ENCODE assay signal across 15 cellular contexts in the genomic region with DNA sequence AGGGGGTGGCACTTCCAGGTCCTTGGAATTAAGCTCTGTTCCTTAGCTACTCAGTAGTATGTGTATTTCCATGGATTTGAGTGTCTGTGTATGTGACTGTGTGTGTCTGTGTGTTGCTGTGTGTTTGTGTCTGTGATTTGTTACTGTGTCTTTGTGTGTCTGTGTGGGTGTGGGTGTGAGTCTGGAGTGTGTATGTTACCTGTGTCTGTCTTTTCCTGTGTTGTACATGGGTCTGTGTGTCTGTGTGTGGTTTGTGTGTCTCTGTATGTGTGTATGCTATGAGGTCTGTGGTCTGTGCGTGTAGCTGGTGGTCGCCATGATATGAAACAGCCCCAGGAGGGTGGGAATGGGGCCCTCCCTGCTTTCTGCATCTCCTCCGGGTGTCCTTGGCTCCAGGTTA. TPM values are rescaled to one million over a fixed set of nuclear protein-coding genes. Genes with fewer than 3 reads are reported as not detected.
DNase-seq lines count a peak whose midpoint lies in the region; ATAC-seq, FAIRE-seq and TF ChIP-seq lines count a peak whose summit lies in the region.
"Not testable (repeated sequence)": the region's sequence is repeated elsewhere in the genome, so short reads cannot be mapped to it uniquely, and the experiment has no call there.
"Had no signal": no experiment of that assay in that cellular context is flagged by ENCODE, and none has a peak within 500 bp of the region (broad histone marks: within the 10 kb centered on the region; RNA-seq: fewer than 3 reads in every experiment).

No MANE protein-coding gene starts in this region.

- not testable (repeated sequence) for H3K4me3 ChIP-seq in CD4-positive, CD25-positive, alpha-beta regulatory T cell (ENCODE audit: low read depth, low read length); PC-3 (ENCODE audit: low read length); mammary epithelial cell (replicated peaks in 1 of 3; ENCODE audit: insufficient read depth in 1 of 3, low read depth in 2 of 3, low read length in 3 of 3); endothelial cell of umbilical vein (replicated peaks in 1 of 3; ENCODE audit: insufficient read depth in 1 of 3, low read depth in 1 of 3, low read length in 3 of 3); HepG2 (replicated peaks in 1 of 3; ENCODE audit: insufficient read depth in 1 of 3, low read depth in 2 of 3, low read length in 3 of 3)

- intact Hi-C loops in PC-3 (cut with micrococcal nuclease); mammary epithelial cell (cut with micrococcal nuclease); endothelial cell of umbilical vein (cut with micrococcal nuclease); HepG2 (cut with micrococcal nuclease; ENCODE audit: unreplicated experiment): not testable (repeated sequence)

- not testable (repeated sequence) for H3K9ac ChIP-seq in PC-3 (ENCODE audit: low read length); mammary epithelial cell (ENCODE audit: insufficient read depth, low read length); endothelial cell of umbilical vein (replicated peaks; ENCODE audit: extremely low read depth, insufficient read depth, low read length); HepG2 (ENCODE audit: insufficient read depth, low read depth, low read length)

- dilution Hi-C loops in mammary epithelial cell (cut with HindIII; ENCODE audit: low sequenced_read_pairs); endothelial cell of umbilical vein (cut with MboI; ENCODE audit: extremely low pct_ligation_motif_present, low sequenced_read_pairs): not testable (repeated sequence)

- H3K27me3 Mint-ChIP-seq in CD4-positive, CD25-positive, alpha-beta regulatory T cell; activated T-cell treated with anti-CD3 and anti-CD28 coated beads, Interleukin-2, amount 50 U/mL, for 24 hours; activated naive CD8-positive, alpha-beta T cell: not testable (repeated sequence)

- TF ChIP-seq RAD21 in HepG2 (CRISPR knock-in tag; IDR thresholded peaks at IDR 0.05): not testable (repeated sequence)

- ATAC-seq in CD4-positive, CD25-positive, alpha-beta regulatory T cell (ENCODE audit: low read depth in 2 of 2); PC-3; HepG2: not testable (repeated sequence)

- WGBS in mammary epithelial cell (ENCODE audit: low coverage, missing lambda C conversion rate): 100% methylated on average over 2 of the region's 3 CpGs
- WGBS in HepG2 (ENCODE audit: low lambda C conversion rate): 67% methylated on average over 1 of the region's 3 CpGs

- H3K4me3 Mint-ChIP-seq in CD4-positive, CD25-positive, alpha-beta regulatory T cell; activated T-cell treated with anti-CD3 and anti-CD28 coated beads, Interleukin-2, amount 50 U/mL, for 24 hours: not testable (repeated sequence)
- peak overlapping the region; percentile 32 for H3K4me3 Mint-ChIP-seq in activated naive CD8-positive, alpha-beta T cell

- BruUV-seq in PC-3 (replicated peaks; lab: Mats Ljungman, UMichigan) (TSS peak; percentile 13), mammary epithelial cell (replicated peaks; lab: Mats Ljungman, UMichigan) (TSS peak; percentile 13)
- not testable (repeated sequence) for BruUV-seq in endothelial cell of umbilical vein (replicated peaks; lab: Mats Ljungman, UMichigan); HepG2 (replicated peaks; lab: Mats Ljungman, UMichigan)

- not testable (repeated sequence) for H3K9me2 ChIP-seq in PC-3 (replicated peaks; ENCODE audit: low read length)

- H3K9me3 Mint-ChIP-seq in CD4-positive, CD25-positive, alpha-beta regulatory T cell; activated T-cell treated with anti-CD3 and anti-CD28 coated beads, Interleukin-2, amount 50 U/mL, for 24 hours; activated naive CD8-positive, alpha-beta T cell (ENCODE audit: low read depth): not testable (repeated sequence)

- H3F3A ChIP-seq in PC-3 (ENCODE audit: low read length, unreplicated experiment): not testable (repeated sequence)

- H3K36me3 Mint-ChIP-seq in CD4-positive, CD25-positive, alpha-beta regulatory T cell; activated T-cell treated with anti-CD3 and anti-CD28 coated beads, Interleukin-2, amount 50 U/mL, for 24 hours (ENCODE audit: low read depth); activated naive CD8-positive, alpha-beta T cell: not testable (repeated sequence)

- POLR2A ChIA-PET in PC-3 (lab: Charles Lee; ENCODE audit: unreplicated experiment); endothelial cell of umbilical vein (lab: Charles Lee); HepG2 (lab: Yijun Ruan, JAX): not testable (repeated sequence)

- not testable (repeated sequence) for H3K9me3 ChIP-seq in CD4-positive, CD25-positive, alpha-beta regulatory T cell (ENCODE audit: control insufficient read depth in 2 of 2, low read length in 2 of 2); PC-3 (ENCODE audit: low read length); mammary epithelial cell (replicated peaks; ENCODE audit: insufficient read depth, low read length); endothelial cell of umbilical vein (replicated peaks; ENCODE audit: control insufficient read depth, insufficient read depth, low read length); HepG2 (ENCODE audit: low read length)

- TF ChIP-seq CTCF in PC-3 (conservative IDR thresholded peaks at IDR 0.05; ENCODE audit: low read depth, low read length); mammary epithelial cell (conservative IDR thresholded peaks at IDR 0.05 in 1 of 2, IDR thresholded peaks at IDR 0.05 in 1 of 2; ENCODE audit: extremely low read depth in 1 of 2, insufficient read depth in 1 of 2, low read depth in 1 of 2, low read length in 2 of 2); endothelial cell of umbilical vein (IDR thresholded peaks at IDR 0.05; ENCODE audit: extremely low read depth in 1 of 2, insufficient read depth in 1 of 2, low read depth in 1 of 2, low read length in 2 of 2); HepG2 (CRISPR knock-in tag; IDR thresholded peaks at IDR 0.05): not testable (repeated sequence)

- not testable (repeated sequence) for H3K4me1 Mint-ChIP-seq in CD4-positive, CD25-positive, alpha-beta regulatory T cell; activated T-cell treated with anti-CD3 and anti-CD28 coated beads, Interleukin-2, amount 50 U/mL, for 24 hours (ENCODE audit: low read depth); activated naive CD8-positive, alpha-beta T cell (ENCODE audit: low read depth)

- H4K20me1 ChIP-seq in PC-3 (ENCODE audit: low read length); mammary epithelial cell (ENCODE audit: insufficient read depth, low read length); endothelial cell of umbilical vein (replicated peaks; ENCODE audit: control insufficient read depth, extremely low read depth, insufficient read depth, low read length); HepG2 (ENCODE audit: insufficient read depth, low read length): not testable (repeated sequence)

- not testable (repeated sequence) for TF ChIP-seq POLR2A in GM12892 (IDR thresholded peaks at IDR 0.05; ENCODE audit: low read depth, low read length); endothelial cell of umbilical vein (IDR thresholded peaks at IDR 0.05; ENCODE audit: low read depth, low read length); HepG2 (IDR thresholded peaks at IDR 0.05; ENCODE audit: insufficient read depth in 1 of 2, low read depth in 2 of 2, low read length in 2 of 2)

- H3K79me2 ChIP-seq in PC-3 (ENCODE audit: low read length); mammary epithelial cell (ENCODE audit: insufficient read depth, low read length); endothelial cell of umbilical vein (ENCODE audit: control insufficient read depth, insufficient read depth, low read length); HepG2 (ENCODE audit: insufficient read depth, low read length): not testable (repeated sequence)

- CTCF ChIA-PET in PC-3 (lab: Charles Lee); mammary epithelial cell (lab: Charles Lee; ENCODE audit: low non-redundant PET); endothelial cell of umbilical vein (lab: Charles Lee); HepG2 (lab: Yijun Ruan, JAX; ENCODE audit: low intra/inter-chr PET ratio, low total read pairs): not testable (repeated sequence)

- peak overlapping the region in 2 of 3 donors; percentile 52 to 66 for H3K27ac Mint-ChIP-seq in CD4-positive, CD25-positive, alpha-beta regulatory T cell
- peak overlapping the region; percentile 66 for H3K27ac Mint-ChIP-seq in activated T-cell treated with anti-CD3 and anti-CD28 coated beads, Interleukin-2, amount 50 U/mL, for 24 hours
- H3K27ac Mint-ChIP-seq in activated naive CD8-positive, alpha-beta T cell: peak overlapping the region; percentile 78

- not testable (repeated sequence) for TF ChIP-seq EP300 in HepG2 (IDR thresholded peaks at IDR 0.05; ENCODE audit: low read depth in 2 of 2, low read length in 2 of 2); HepG2 (CRISPR knock-in tag; IDR thresholded peaks at IDR 0.05; ENCODE audit: borderline replicate concordance)

- not testable (repeated sequence) for H3K27ac ChIP-seq in CD4-positive, CD25-positive, alpha-beta regulatory T cell (ENCODE audit: insufficient read depth, low read length, poor library complexity, severe bottlenecking); PC-3 (ENCODE audit: low read length); mammary epithelial cell (ENCODE audit: insufficient read depth, low read depth, low read length); endothelial cell of umbilical vein (ENCODE audit: insufficient read depth, low read depth, low read length); HepG2 (ENCODE audit: extremely low read length, insufficient read depth, low read length)

- FAIRE-seq in GM12892 (lab: Jason Lieb, UNC) (peak; percentile 64), endothelial cell of umbilical vein (lab: Jason Lieb, UNC) (peak; percentile 63), HepG2 (lab: Jason Lieb, UNC) (peak; percentile 37)

- not testable (repeated sequence) for H3K36me3 ChIP-seq in CD4-positive, CD25-positive, alpha-beta regulatory T cell (ENCODE audit: control insufficient read depth, insufficient read depth, low read length); PC-3 (ENCODE audit: low read depth, low read length); mammary epithelial cell (ENCODE audit: insufficient read depth, low read length); endothelial cell of umbilical vein (ENCODE audit: control insufficient read depth in 2 of 2, extremely low read depth in 1 of 2, insufficient read depth in 2 of 2, low read length in 2 of 2); HepG2 (replicated peaks in 1 of 2; ENCODE audit: control insufficient read depth in 1 of 2, insufficient read depth in 2 of 2, low read length in 2 of 2)

- H3K4me2 ChIP-seq in PC-3 (ENCODE audit: low read length); mammary epithelial cell (ENCODE audit: insufficient read depth, low read depth, low read length); endothelial cell of umbilical vein (ENCODE audit: insufficient read depth, low read length); HepG2 (ENCODE audit: low read depth, low read length): not testable (repeated sequence)

- H3K9me1 ChIP-seq in endothelial cell of umbilical vein (replicated peaks; ENCODE audit: control insufficient read depth, extremely low read depth, insufficient read depth, low read length): not testable (repeated sequence)

- in situ Hi-C loops in mammary epithelial cell (cut with MboI; ENCODE audit: low sequenced_read_pairs in 2 of 2); HepG2 (cut with HindIII; ENCODE audit: extremely low pct_ligation_motif_present, low pct_unique_long_range_greater_than_20kb): not testable (repeated sequence)

- not testable (repeated sequence) for H3K4me1 ChIP-seq in CD4-positive, CD25-positive, alpha-beta regulatory T cell (ENCODE audit: control insufficient read depth, insufficient read depth, low read length, poor library complexity, severe bottlenecking); PC-3 (ENCODE audit: insufficient read depth, low read length); mammary epithelial cell (ENCODE audit: insufficient read depth, low read length); endothelial cell of umbilical vein (ENCODE audit: control insufficient read depth, extremely low read depth, insufficient read depth, low read length); HepG2 (ENCODE audit: insufficient read depth, low read length)

- not testable (repeated sequence) for H3K27me3 ChIP-seq in CD4-positive, CD25-positive, alpha-beta regulatory T cell (ENCODE audit: control insufficient read depth, insufficient read depth, low read length); PC-3 (ENCODE audit: low read length); mammary epithelial cell (ENCODE audit: insufficient read depth, low read length); endothelial cell of umbilical vein (ENCODE audit: control insufficient read depth in 2 of 2, insufficient read depth in 2 of 2, low read length in 2 of 2); HepG2 (ENCODE audit: control insufficient read depth in 1 of 2, insufficient read depth in 2 of 2, low read length in 2 of 2)

- DNase-seq in CD4-positive, CD25-positive, alpha-beta regulatory T cell; GM12892 (ENCODE audit: insufficient read length); PC-3; activated T-cell treated with anti-CD3 and anti-CD28 coated beads, Interleukin-2, amount 50 U/mL, for 24 hours; mammary epithelial cell; endothelial cell of umbilical vein (ENCODE audit: low read depth, low spot score); HepG2 (ENCODE audit: low spot score): not testable (repeated sequence)

- not testable (repeated sequence) for H2AFZ ChIP-seq in PC-3 (ENCODE audit: low read length); mammary epithelial cell (ENCODE audit: low read depth, low read length); endothelial cell of umbilical vein (ENCODE audit: low read depth, low read length); HepG2 (ENCODE audit: low read length)

RNA-seq across cellular contexts. Expression of gene NUTM2G, which starts 8.8 kb away (rescaled TPM):
- not detected for total RNA-seq in CD4-positive, CD25-positive, alpha-beta regulatory T cell
- polyA plus RNA-seq in CD4-positive, CD25-positive, alpha-beta regulatory T cell: under 1 TPM in 1 of 4 donors, not detected in 3; 0.11 TPM
- 0.64 TPM for polyA plus RNA-seq in GM12892 (2012; ENCODE audit: missing spikeins)
- total RNA-seq in PC-3 (2014; rRNA removed) (not detected in 2 replicates), mammary epithelial cell (not detected), endothelial cell of umbilical vein (not detected in 2 replicates), HepG2 (2016; rRNA removed; fragmentation: Illumina TruSeq; extraction: Trizol) (not detected in 2 replicates)
- polyA plus RNA-seq in mammary epithelial cell (not detected), endothelial cell of umbilical vein (not detected in 2 replicates), HepG2 (2011; rRNA removed) (not detected in 2 replicates)
- polyA minus RNA-seq in mammary epithelial cell (not detected), endothelial cell of umbilical vein (not detected in 2 replicates)
- polyA plus RNA-seq in endothelial cell of umbilical vein (2011; cell fraction: cytosol; rRNA removed): not detected in 2 replicates
- polyA plus RNA-seq in endothelial cell of umbilical vein (2011; cell fraction: nucleus; rRNA removed): not detected in 2 replicates
- 0.38 and 0.50 TPM in 2 replicates for polyA plus RNA-seq in endothelial cell of umbilical vein (2012)
- not detected for polyA minus RNA-seq in endothelial cell of umbilical vein (2011; cell fraction: cytosol; rRNA and poly(A)+ RNA removed)
- not detected in 2 replicates for polyA minus RNA-seq in endothelial cell of umbilical vein (2011; cell fraction: nucleus; rRNA and poly(A)+ RNA removed)
- not detected in 2 replicates for total RNA-seq in HepG2 (2016; cell fraction: cytosol; rRNA removed; fragmentation: Illumina TruSeq; extraction: Trizol; ENCODE audit: low read depth)
- total RNA-seq in HepG2 (2016; cell fraction: insoluble cytoplasmic fraction; rRNA removed; fragmentation: Illumina TruSeq; extraction: Trizol): 0.04 TPM in 1 of 2 replicates, not detected in the other
- not detected in 2 replicates for total RNA-seq in HepG2 (2016; cell fraction: membrane; rRNA removed; fragmentation: Illumina TruSeq; extraction: Trizol)
- total RNA-seq in HepG2 (2016; cell fraction: nucleus; rRNA removed; fragmentation: Illumina TruSeq; extraction: Trizol): not detected in 2 replicates
- polyA plus RNA-seq in HepG2 (2011; cell fraction: cytosol; rRNA removed): not detected in 2 replicates
- 0.11 TPM in 1 of 2 replicates, not detected in the other for polyA plus RNA-seq in HepG2 (2011; cell fraction: nucleus; rRNA removed)
- 0.31 and 0.40 TPM in 2 replicates for polyA plus RNA-seq in HepG2 (2012)
- not detected in 2 replicates for polyA plus RNA-seq in HepG2 (2016; cell fraction: cytosol; fragmentation: Illumina TruSeq; extraction: Trizol; ENCODE audit: low read depth)
- polyA plus RNA-seq in HepG2 (2016; cell fraction: insoluble cytoplasmic fraction; fragmentation: Illumina TruSeq; extraction: Trizol; ENCODE audit: low read depth): not detected in 2 replicates
- polyA plus RNA-seq in HepG2 (2016; cell fraction: membrane; fragmentation: Illumina TruSeq; extraction: Trizol; ENCODE audit: low read depth): not detected in 2 replicates
- not detected in 2 replicates for polyA plus RNA-seq in HepG2 (2016; cell fraction: nucleus; fragmentation: Illumina TruSeq; extraction: Trizol; ENCODE audit: insufficient read depth, low read depth)
- polyA minus RNA-seq in HepG2 (2011; rRNA and poly(A)+ RNA removed; ENCODE audit: low replicate concordance): not detected in 2 replicates
- polyA minus RNA-seq in HepG2 (2011; cell fraction: cytosol; rRNA and poly(A)+ RNA removed): not detected in 2 replicates
- not detected in 2 replicates for polyA minus RNA-seq in HepG2 (2011; cell fraction: nucleus; rRNA and poly(A)+ RNA removed)
- total RNA-seq: CD8-positive, alpha-beta memory T cell; GM23248; HFFc6; HT1080; IMR-90 had no signal
- polyA plus RNA-seq: A549, BJ, GM23248, IMR-90 had no signal
